In the genomic region with DNA sequence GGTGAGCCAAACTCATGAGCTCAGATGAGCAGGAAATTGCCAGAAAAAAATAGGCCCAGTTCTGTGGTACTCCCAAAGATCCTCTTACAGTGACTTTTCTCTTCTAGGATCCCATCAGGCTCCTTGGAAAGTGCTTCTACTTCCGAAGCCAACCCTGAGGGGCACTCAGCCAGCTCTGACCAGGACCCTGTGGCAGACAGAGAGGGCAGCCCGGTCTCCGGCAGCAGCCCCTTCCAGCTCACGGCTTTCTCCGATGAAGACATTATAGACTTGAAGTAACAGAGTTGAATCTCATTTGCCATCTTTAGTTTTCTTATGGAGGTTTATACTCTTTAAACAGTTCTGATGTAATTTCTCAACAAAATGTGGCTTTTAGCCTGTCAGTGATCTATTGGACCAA, we compare ENCODE assay signal across 22 cellular contexts.
"Had no signal": no experiment of that assay in that cellular context is flagged by ENCODE, and none has a peak within 500 bp of the region (broad histone marks: within the 10 kb centered on the region; RNA-seq: fewer than 3 reads in every experiment).

No MANE protein-coding gene starts in this region.

- H3K36me3 ChIP-seq: lower lobe of right lung, pancreas, thyroid gland had no signal

- H3K27me3 ChIP-seq: esophagus muscularis mucosa, gastroesophageal sphincter, pancreas, suprapubic skin, thyroid gland had no signal

- FAIRE-seq: colon, kidney, pancreas had no signal

- H3K27ac ChIP-seq: epithelial cell of prostate, left ventricle myocardium inferior, lower lobe of right lung, pancreas, suprapubic skin, thyroid gland had no signal

- H3K4me1 ChIP-seq: pancreas had no signal

- H3K9me3 ChIP-seq: esophagus muscularis mucosa, gastroesophageal sphincter, left ventricle myocardium inferior, lower lobe of right lung, pancreas, suprapubic skin, thyroid gland had no signal

- DNase-seq: effector memory CD8-positive, alpha-beta T cell; glutamatergic neuron; immature natural killer cell; kidney; left cardiac atrium; left ventricle myocardium inferior; lower lobe of right lung; midbrain; occipital lobe; pancreas; right cardiac atrium; stimulated activated CD4-positive, alpha-beta T cell treated with anti-CD3 and anti-CD28 coated beads, Interleukin-4, amount 100 ng/mL, for 1 hour; stimulated activated CD8-positive, alpha-beta memory T cell treated with anti-CD3 and anti-CD28 coated beads, Interleukin-4, amount 100 ng/mL, for 48 hours; stimulated activated naive CD8-positive, alpha-beta T cell treated with anti-CD3 and anti-CD28 coated beads, Interleukin-15, Interleukin-2, amounts not matched to agents 100 U/mL and 50 U/mL, for 24 hours; thyroid gland had no signal

- ATAC-seq: effector memory CD8-positive, alpha-beta T cell; gastroesophageal sphincter; left cardiac atrium; lower lobe of right lung; natural killer cell treated with Interleukin-12 subunit alpha and Interleukin-12 subunit beta and Interleukin-15 and Interleukin-18, amount 100 ng/mL, for 72 hours; pancreas; right cardiac atrium; stimulated activated effector memory CD8-positive, alpha-beta T cell treated with anti-CD3 and anti-CD28 coated beads, Interleukin-12 subunit alpha, Interleukin-12 subunit beta, amount 100 ng/mL, for 72 hours; stimulated activated naive CD8-positive, alpha-beta T cell treated with anti-CD3 and anti-CD28 coated beads, Interleukin-15, Interleukin-2, amounts not matched to agents 100 U/mL and 50 U/mL, for 24 hours had no signal

- H3K4me3 ChIP-seq: esophagus muscularis mucosa, gastroesophageal sphincter, left ventricle myocardium inferior, lower lobe of right lung, pancreas, suprapubic skin, thyroid gland had no signal
